ENCODE assay signal across 1 cellular context in genomic region chr19:4586691-4587090, GRCh38.
TF ChIP-seq lines count a peak whose summit lies in the region.

No MANE protein-coding gene starts in this region.

TF ChIP-seq in GM23338, 12 proteins besides CTCF, POLR2A, EP300 and RAD21 (continued from another document):
- TF ChIP-seq ZNF462 (CRISPR knock-in tag; IDR thresholded peaks at IDR 0.05) (no peak), NANOG (IDR thresholded peaks at IDR 0.05; ENCODE audit: borderline replicate concordance) (no peak), JUNB (IDR thresholded peaks at IDR 0.05; ENCODE audit: unreplicated experiment) (no peak), STAT1 (IDR thresholded peaks at IDR 0.05; ENCODE audit: unreplicated experiment) (no peak), EZH2 (IDR thresholded peaks at IDR 0.05; ENCODE audit: low read depth, unreplicated experiment) (no peak), REST (IDR thresholded peaks at IDR 0.05; ENCODE audit: unreplicated experiment) (no peak), ZNF331 (CRISPR knock-in tag; IDR thresholded peaks at IDR 0.05; ENCODE audit: low read depth) (no peak), EZH2phosphoT487 (IDR thresholded peaks at IDR 0.05; ENCODE audit: unreplicated experiment) (no peak), ZNF114 (CRISPR knock-in tag; IDR thresholded peaks at IDR 0.05) (no peak), CREB1 (CRISPR knock-in tag; IDR thresholded peaks at IDR 0.05; ENCODE audit: low read depth) (no peak), ETS1 (IDR thresholded peaks at IDR 0.05) (no peak)
